9 cellular contexts compared by ENCODE assay signal in the genomic region with DNA sequence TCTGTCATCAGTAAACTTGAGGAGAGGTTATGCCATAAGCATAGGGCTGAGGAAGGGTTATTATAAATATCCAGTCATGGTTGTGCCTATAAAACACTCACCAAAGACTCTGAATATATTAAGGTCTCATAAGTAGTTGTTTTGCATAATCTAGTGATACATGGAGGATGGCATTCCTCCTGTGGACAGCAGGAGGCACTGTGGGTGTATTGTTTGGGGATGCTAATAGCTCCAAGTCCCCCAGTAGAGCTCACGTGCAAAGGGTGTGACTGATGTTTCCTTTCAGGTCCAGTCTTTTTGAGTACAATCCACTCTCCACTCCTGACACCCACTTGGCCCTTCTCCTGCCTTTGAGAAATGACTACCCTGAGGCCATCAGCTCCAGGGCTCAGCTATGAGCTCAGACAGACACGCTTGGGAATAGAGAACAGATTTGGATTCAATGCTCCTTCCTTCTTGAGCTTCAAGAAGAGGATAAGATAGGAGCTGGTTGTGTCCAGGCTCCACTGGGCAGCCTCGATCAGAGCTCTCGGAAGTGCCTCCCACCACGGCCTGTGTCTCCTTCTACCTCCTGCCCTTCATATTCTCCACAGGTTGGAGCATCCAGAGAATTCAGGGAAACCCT.
DNase-seq lines count a peak whose midpoint lies in the region; ATAC-seq and TF ChIP-seq lines count a peak whose summit lies in the region.
"Had no signal": no experiment of that assay in that cellular context is flagged by ENCODE, and none has a peak within 500 bp of the region (broad histone marks: within the 10 kb centered on the region; RNA-seq: fewer than 3 reads in every experiment).

No MANE protein-coding gene starts in this region.

- H2AFZ ChIP-seq in GM23248 = no peak overlapping the region

- H3K79me2 ChIP-seq in GM23248 (ENCODE audit: insufficient read depth) = no peaks in the 10 kb centered on the region

- 50 to 52% methylated on average over 5 of the region's 5 CpGs for WGBS in GM23248 (ENCODE audit: low coverage in 1 of 2, low lambda C conversion rate in 2 of 2, missing lambda C conversion rate in 2 of 2), 2 experiments

- peak in 3 of 5 experiments; percentile 23 to 67 (median 28) for DNase-seq in T-helper 2 cell
- no peak for DNase-seq in T-helper 2 cell treated with Interferon-gamma antibody and Interleukin-4, amounts not matched to agents 5 μg/mL and 100 μg/mL, for 36 hours (ENCODE audit: low spot score)
- peak; percentile 50 for DNase-seq in Jurkat, Clone E6-1 (ENCODE audit: low read depth, low spot score)
- peak; percentile 46 to 57 for DNase-seq in activated T-cell treated with anti-CD3 and anti-CD28 coated beads, Interleukin-2, amount 50 U/mL, for 48 hours
- no peak for DNase-seq in nephron progenitor cell
- DNase-seq in GM23248 = no peak
- DNase-seq in left lung = no peak
- DNase-seq in RPMI8226 = no peak
- DNase-seq: activated naive CD4-positive, alpha-beta T cell treated with Interleukin-2 at 50 U/mL for 16 hours had no signal

- intact Hi-C loops in left lung (cut with DNase I) = no loop called here

- peaks cover 11% of the 10 kb centered on the region for H3K4me1 Mint-ChIP-seq in T-helper 2 cell treated with Interferon-gamma antibody and Interleukin-4, amounts not matched to agents 5 μg/mL and 100 μg/mL, for 36 hours (ENCODE audit: low read depth)
- H3K4me1 Mint-ChIP-seq in nephron progenitor cell = no peaks in the 10 kb centered on the region

- H3K4me3 ChIP-seq in Jurkat, Clone E6-1 (ENCODE audit: low read length) = no peak overlapping the region
- H3K4me3 ChIP-seq in GM23248 = no peak overlapping the region
- no peak overlapping the region for H3K4me3 ChIP-seq in left lung

- H3F3A ChIP-seq in GM23248 (ENCODE audit: insufficient read depth) = no peaks in the 10 kb centered on the region

- H3K9me3 Mint-ChIP-seq in T-helper 2 cell treated with Interferon-gamma antibody and Interleukin-4, amounts not matched to agents 5 μg/mL and 100 μg/mL, for 36 hours = no peaks in the 10 kb centered on the region
- H3K9me3 Mint-ChIP-seq in nephron progenitor cell = no peaks in the 10 kb centered on the region

- in situ Hi-C loops in GM23248 (cut with MboI) = no loop called here

- no peak overlapping the region for H3K9ac ChIP-seq in GM23248

- TF ChIP-seq CTCF in nephron progenitor cell (IDR thresholded peaks at IDR 0.05) = peak; percentile 25
- TF ChIP-seq CTCF in left lung (IDR thresholded peaks at IDR 0.05) = peak in 1 of 2 donors; percentile 17

- H3K36me3 Mint-ChIP-seq in T-helper 2 cell treated with Interferon-gamma antibody and Interleukin-4, amounts not matched to agents 5 μg/mL and 100 μg/mL, for 36 hours (ENCODE audit: low read depth) = no peaks in the 10 kb centered on the region
- H3K36me3 Mint-ChIP-seq in nephron progenitor cell (ENCODE audit: low read depth) = no peaks in the 10 kb centered on the region

- H3K27me3 ChIP-seq in GM23248 (replicated peaks; ENCODE audit: insufficient read depth) = peaks cover 9% of the 10 kb centered on the region
- H3K27me3 ChIP-seq in left lung = no peaks in the 10 kb centered on the region

- no peaks in the 10 kb centered on the region for H3K9me2 ChIP-seq in GM23248 (ENCODE audit: insufficient read depth)

- ATAC-seq in left lung = no peak

- H3K27me3 Mint-ChIP-seq in T-helper 2 cell treated with Interferon-gamma antibody and Interleukin-4, amounts not matched to agents 5 μg/mL and 100 μg/mL, for 36 hours (ENCODE audit: low read depth) = peaks cover 24% of the 10 kb centered on the region
- peaks cover 61% of the 10 kb centered on the region for H3K27me3 Mint-ChIP-seq in nephron progenitor cell (ENCODE audit: low read depth, poor library complexity)

- H3K36me3 ChIP-seq in GM23248 (ENCODE audit: low read depth) = no peaks in the 10 kb centered on the region
- no peaks in the 10 kb centered on the region for H3K36me3 ChIP-seq in left lung

- no peak overlapping the region for H3K4me2 ChIP-seq in GM23248 (ENCODE audit: unreplicated experiment)

- H3K4me3 Mint-ChIP-seq in T-helper 2 cell treated with Interferon-gamma antibody and Interleukin-4, amounts not matched to agents 5 μg/mL and 100 μg/mL, for 36 hours = no peak overlapping the region
- no peak overlapping the region for H3K4me3 Mint-ChIP-seq in nephron progenitor cell

- H3K27ac Mint-ChIP-seq in T-helper 2 cell treated with Interferon-gamma antibody and Interleukin-4, amounts not matched to agents 5 μg/mL and 100 μg/mL, for 36 hours = no peak overlapping the region
- H3K27ac Mint-ChIP-seq in nephron progenitor cell = no peak overlapping the region

- H3K27ac ChIP-seq in GM23248 (no peak overlapping the region), left lung (no peak overlapping the region)

- H3K4me1 ChIP-seq in GM23248 (ENCODE audit: insufficient read depth) (no peaks in the 10 kb centered on the region), left lung (no peaks in the 10 kb centered on the region)

- H4K20me1 ChIP-seq in GM23248 (ENCODE audit: insufficient read depth) = no peaks in the 10 kb centered on the region

- no peaks in the 10 kb centered on the region for H3K9me3 ChIP-seq in GM23248 (ENCODE audit: low read depth)
- no peaks in the 10 kb centered on the region for H3K9me3 ChIP-seq in left lung

Comparison
In these comparisons a context has a peak if more than half of its experiments do, and no peak if none do; other contexts are left out.
1. DNase-seq: peak in T-helper 2 cell (3 of 5), Jurkat, Clone E6-1 (single experiment) and activated T-cell treated with anti-CD3 and anti-CD28 coated beads, Interleukin-2, amount 50 U/mL, for 48 hours (2 of 2); none in T-helper 2 cell treated with Interferon-gamma antibody and Interleukin-4, amounts not matched to agents 5 μg/mL and 100 μg/mL, for 36 hours (single experiment), nephron progenitor cell (single experiment), GM23248 (single experiment), left lung (0 of 2) and RPMI8226 (single experiment).